Comparison of ENCODE assay signal across 21 cellular contexts in the genomic region with DNA sequence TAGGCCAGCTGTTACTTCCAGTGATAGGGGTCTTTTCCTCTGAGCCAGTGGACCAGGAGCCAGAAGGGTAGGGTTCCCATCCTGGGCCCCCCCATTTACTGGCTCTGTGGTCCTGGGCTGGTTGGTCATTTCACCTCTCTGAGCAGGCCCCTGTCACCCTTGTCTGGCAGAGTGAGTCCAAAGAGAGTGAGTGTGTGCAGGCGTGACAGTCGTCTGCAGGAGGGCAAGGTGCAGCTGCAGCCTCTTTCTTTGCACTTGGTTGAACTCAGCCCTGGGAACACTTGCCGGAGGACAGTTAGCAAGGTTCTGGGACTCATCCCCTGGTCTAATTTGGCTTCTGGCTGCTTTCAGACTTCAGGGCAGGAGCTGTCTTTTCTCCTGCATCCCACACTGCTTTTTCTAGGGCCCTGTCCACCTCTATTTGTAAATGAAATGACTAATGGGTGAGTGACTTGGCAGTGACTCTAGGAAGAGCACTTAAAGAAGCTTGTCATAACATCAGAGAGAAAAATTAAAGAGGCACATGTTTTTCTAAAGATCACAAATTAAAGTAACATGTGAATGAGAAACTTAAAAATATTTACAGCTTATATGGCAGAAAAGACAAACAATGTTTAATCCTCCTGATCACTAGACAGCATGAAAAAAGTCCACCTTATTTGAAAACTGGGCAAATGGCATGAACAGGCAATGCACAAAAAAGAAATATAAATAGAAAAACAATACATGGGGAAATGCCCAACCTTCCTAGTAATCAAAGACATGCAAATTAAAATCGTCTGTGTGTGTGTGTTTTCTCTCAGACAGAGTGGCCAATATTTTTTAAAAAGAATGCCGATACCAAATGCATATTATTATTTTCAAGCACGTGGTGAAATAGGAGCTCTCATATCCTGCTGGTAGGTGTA.
DNase-seq lines count a peak whose midpoint lies in the region; ATAC-seq, FAIRE-seq and TF ChIP-seq lines count a peak whose summit lies in the region.
"Had no signal": no experiment of that assay in that cellular context is flagged by ENCODE, and none has a peak within 500 bp of the region (broad histone marks: within the 10 kb centered on the region; RNA-seq: fewer than 3 reads in every experiment).

No MANE protein-coding gene starts in this region.

- ATAC-seq in gastroesophageal sphincter (peak; percentile 54), HG03439 (IDR thresholded peaks at IDR 0.05; ENCODE audit: unreplicated experiment) (no peak), GM18870 (IDR thresholded peaks at IDR 0.05; ENCODE audit: unreplicated experiment) (no peak)
- ATAC-seq: A549 had no signal

- H3K27me3 ChIP-seq in Karpas-422 (ENCODE audit: low read length), result no peaks in the 10 kb centered on the region
- H3K27me3 ChIP-seq in gastroesophageal sphincter, result no peaks in the 10 kb centered on the region
- H3K27me3 ChIP-seq in sigmoid colon, result no peaks in the 10 kb centered on the region

- 60 to 64% methylated on average over 3 to 4 of the region's 6 CpGs for WGBS in gastroesophageal sphincter (ENCODE audit: low coverage in 1 of 2), 2 donors
- WGBS in sigmoid colon, 2 donors, result 69 to 77% methylated on average over 6 of the region's 6 CpGs

- TF ChIP-seq EP300 in gastroesophageal sphincter (IDR thresholded peaks at IDR 0.05) (no peak), sigmoid colon (IDR thresholded peaks at IDR 0.05) (peak in 2 of 4 donors; percentile 15 to 68)

- H3K79me2 ChIP-seq in Karpas-422 (ENCODE audit: low read length), result no peaks in the 10 kb centered on the region

- H3K9me2 ChIP-seq in Karpas-422 (replicated peaks; ENCODE audit: insufficient read depth, low read length), result no peaks in the 10 kb centered on the region

- H3K4me1 ChIP-seq in Karpas-422 (ENCODE audit: low read length) (no peaks in the 10 kb centered on the region), gastroesophageal sphincter (peaks cover 0 to 46% (median 13%) of the 10 kb centered on the region in 3 donors), sigmoid colon (peaks cover 0 to 17% (median 9%) of the 10 kb centered on the region in 4 donors)
- H3K4me1 ChIP-seq: A549 had no signal

- no peak overlapping the region for H3K9ac ChIP-seq in Karpas-422 (ENCODE audit: low read length)

- peak; percentile 36 for DNase-seq in Karpas-422
- DNase-seq in sigmoid colon, result peak; percentile 75
- no peak for DNase-seq in H54 (ENCODE audit: insufficient read length, low spot score)
- no peak for DNase-seq in activated CD8-positive, alpha-beta memory T cell treated with anti-CD3 and anti-CD28 coated beads for 24 hours
- DNase-seq: CD4-positive, alpha-beta memory T cell; DMS153; GDM1; HCEC 1CT; KBM-7; NCI-H1417; NCI-H187; NCI-H2107; NCI-H510A; NCI-H774; SHP77 had no signal

- H3K4me2 ChIP-seq in Karpas-422 (ENCODE audit: low read depth, low read length, poor library complexity, severe bottlenecking), result no peak overlapping the region
- H3K4me2 ChIP-seq: A549 had no signal

- H3K27ac ChIP-seq in Karpas-422 (ENCODE audit: low read length) (no peak overlapping the region), gastroesophageal sphincter (peak overlapping the region in 3 of 4 donors; percentile 51 to 78 (median 68)), sigmoid colon (peak overlapping the region in 3 of 4 donors; percentile 23 to 58 (median 32))
- H3K27ac ChIP-seq: A549 had no signal

- H3K36me3 ChIP-seq in Karpas-422 (ENCODE audit: insufficient read depth, low read length) (no peaks in the 10 kb centered on the region), gastroesophageal sphincter (peaks cover 0 to 13% of the 10 kb centered on the region in 2 donors), sigmoid colon (no peaks in the 10 kb centered on the region)

- H4K20me1 ChIP-seq in Karpas-422 (ENCODE audit: insufficient read depth, low read depth, low read length), result no peaks in the 10 kb centered on the region

- intact Hi-C loops in sigmoid colon (cut with DNase I), result loop anchor here (5.0 kb wide), 1 partner anchor 156 kb away; no protein-coding TSS in a partner anchor

- TF ChIP-seq CTCF in gastroesophageal sphincter (IDR thresholded peaks at IDR 0.05) (no peak), sigmoid colon (IDR thresholded peaks at IDR 0.05) (no peak)

- H3K4me3 ChIP-seq in Karpas-422 (ENCODE audit: low read length), result no peak overlapping the region
- H3K4me3 ChIP-seq in gastroesophageal sphincter, result no peak overlapping the region
- no peak overlapping the region for H3K4me3 ChIP-seq in sigmoid colon
- H3K4me3 ChIP-seq: A549 had no signal

- no peak overlapping the region for H2AFZ ChIP-seq in Karpas-422 (ENCODE audit: low read length)

- peak; percentile 92 for FAIRE-seq in endometrium (lab: Jason Lieb, UNC)
- FAIRE-seq in H54 (lab: Jason Lieb, UNC), result no peak
- FAIRE-seq: A549, GM19239 had no signal

- TF ChIP-seq POLR2A in gastroesophageal sphincter (IDR thresholded peaks at IDR 0.05) (no peak), sigmoid colon (IDR thresholded peaks at IDR 0.05) (no peak), H54 (IDR thresholded peaks at IDR 0.05; ENCODE audit: low read depth, low read length) (no peak)

- H3K9me3 ChIP-seq in Karpas-422 (ENCODE audit: low read length) (no peaks in the 10 kb centered on the region), gastroesophageal sphincter (peaks cover 0 to 25% (median 0%) of the 10 kb centered on the region in 3 donors), sigmoid colon (peaks cover 0 to 11% (median 6%) of the 10 kb centered on the region in 4 donors)

Comparison
In these comparisons a context has a peak if more than half of its experiments do, and no peak if none do; other contexts are left out.
1. DNase-seq: peak in Karpas-422 (single experiment) and sigmoid colon (single experiment); none in H54 (single experiment) and activated CD8-positive, alpha-beta memory T cell treated with anti-CD3 and anti-CD28 coated beads for 24 hours (single experiment).